ENCODE assay signal across 15 cellular contexts in the genomic region with DNA sequence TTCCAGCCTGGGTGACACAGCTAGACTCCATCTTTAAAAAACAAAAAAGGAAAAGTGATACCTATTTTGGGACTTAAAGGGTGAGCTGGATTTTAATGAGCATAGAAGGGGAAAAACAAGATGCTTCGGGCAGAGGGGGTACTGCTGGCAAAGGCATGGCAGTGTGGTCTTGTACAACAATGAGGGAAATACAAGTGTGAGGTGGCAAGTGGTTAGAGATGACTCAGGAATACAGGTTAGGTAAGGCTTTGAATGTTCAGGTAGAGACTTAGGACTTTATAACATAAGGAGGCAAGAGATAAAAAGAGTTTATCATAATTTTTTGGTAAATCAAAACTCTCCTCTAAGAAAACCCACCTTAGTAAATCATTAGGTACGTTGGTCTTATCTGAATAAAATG.
DNase-seq lines count a peak whose midpoint lies in the region; ATAC-seq and TF ChIP-seq lines count a peak whose summit lies in the region.
"Had no signal": no experiment of that assay in that cellular context is flagged by ENCODE, and none has a peak within 500 bp of the region (broad histone marks: within the 10 kb centered on the region; RNA-seq: fewer than 3 reads in every experiment).

No MANE protein-coding gene starts in this region.

- H3K4me3 ChIP-seq in GM23338 (no peak overlapping the region), neuronal stem cell (ENCODE audit: low read length in 2 of 2) (no peak overlapping the region)

- H3K27me3 ChIP-seq in GM23338 (ENCODE audit: insufficient read depth) (no peaks in the 10 kb centered on the region), foreskin keratinocyte (no peaks in the 10 kb centered on the region), neuronal stem cell (ENCODE audit: control insufficient read depth in 3 of 3, insufficient read depth in 3 of 3, low read depth in 1 of 3, low read length in 3 of 3) (no peaks in the 10 kb centered on the region)

- H3K27me3 Mint-ChIP-seq in GM23338 (ENCODE audit: insufficient read depth, low read depth, poor library complexity) (peaks cover 2% of the 10 kb centered on the region), WTC11 (ENCODE audit: low read depth) (no peaks in the 10 kb centered on the region)
- H3K27me3 Mint-ChIP-seq in activated T-helper 1 cell treated with anti-CD3 and anti-CD28 coated beads, Interleukin-12 subunit alpha, Interleukin-12 subunit beta, Interleukin-2, Interleukin-4 antibody, amounts not matched to agents 30 ng/mL and 10 ng/mL and 1 ng/mL, durations not matched to agents 14 hours and 24 hours and 36 hours (ENCODE audit: insufficient read depth) = no peaks in the 10 kb centered on the region
- H3K27me3 Mint-ChIP-seq: CD4-positive, alpha-beta memory T cell had no signal

- H3K27ac ChIP-seq in GM23338 (ENCODE audit: low read depth) (no peak overlapping the region), foreskin keratinocyte (no peak overlapping the region), neuronal stem cell (replicated peaks; ENCODE audit: low read length) (peak overlapping the region; percentile 38)
- H3K27ac ChIP-seq: C4-2B had no signal

- H3K9me3 Mint-ChIP-seq in GM23338 = no peaks in the 10 kb centered on the region
- H3K9me3 Mint-ChIP-seq in WTC11 = peaks cover 5% of the 10 kb centered on the region
- H3K9me3 Mint-ChIP-seq in activated T-helper 1 cell treated with anti-CD3 and anti-CD28 coated beads, Interleukin-12 subunit alpha, Interleukin-12 subunit beta, Interleukin-2, Interleukin-4 antibody, amounts not matched to agents 30 ng/mL and 10 ng/mL and 1 ng/mL, durations not matched to agents 14 hours and 24 hours and 36 hours = no peaks in the 10 kb centered on the region

- no peak overlapping the region for H4K8ac ChIP-seq in neuronal stem cell (ENCODE audit: low read depth, low read length)

- CTCF ChIA-PET in WTC11 (lab: Charles Lee) = no interaction called here

- H3K36me3 Mint-ChIP-seq in GM23338 (ENCODE audit: low read depth) (peaks cover 4% of the 10 kb centered on the region; the same call in 2 of the 3 replicates), WTC11 (peaks cover 6% of the 10 kb centered on the region)
- no peaks in the 10 kb centered on the region for H3K36me3 Mint-ChIP-seq in activated T-helper 1 cell treated with anti-CD3 and anti-CD28 coated beads, Interleukin-12 subunit alpha, Interleukin-12 subunit beta, Interleukin-2, Interleukin-4 antibody, amounts not matched to agents 30 ng/mL and 10 ng/mL and 1 ng/mL, durations not matched to agents 14 hours and 24 hours and 36 hours (ENCODE audit: low read depth)
- H3K36me3 Mint-ChIP-seq: CD4-positive, alpha-beta memory T cell had no signal

- no peak overlapping the region for H2BK12ac ChIP-seq in neuronal stem cell (ENCODE audit: low read length)

- peak overlapping the region; percentile 79 for H3K27ac Mint-ChIP-seq in GM23338
- H3K27ac Mint-ChIP-seq in WTC11 = 0 out of 2 replicates have a peak overlapping the region, but pooled peaks have one; percentile 22
- H3K27ac Mint-ChIP-seq in activated T-helper 1 cell treated with anti-CD3 and anti-CD28 coated beads, Interleukin-12 subunit alpha, Interleukin-12 subunit beta, Interleukin-2, Interleukin-4 antibody, amounts not matched to agents 30 ng/mL and 10 ng/mL and 1 ng/mL, durations not matched to agents 14 hours and 24 hours and 36 hours = no peak overlapping the region
- H3K27ac Mint-ChIP-seq: CD4-positive, alpha-beta memory T cell had no signal

- no peak overlapping the region for H3K23ac ChIP-seq in neuronal stem cell (ENCODE audit: low read depth, low read length, poor library complexity)

- H3F3A ChIP-seq in GM23338 (replicated peaks; ENCODE audit: low read depth) = no peaks in the 10 kb centered on the region

- H2BK15ac ChIP-seq in neuronal stem cell (ENCODE audit: low read length) = no peak overlapping the region

- H3K9ac ChIP-seq in neuronal stem cell (ENCODE audit: low read depth, low read length, poor library complexity) = no peak overlapping the region

- H3K4me1 ChIP-seq in GM23338 (ENCODE audit: insufficient read depth) (peaks cover 31% of the 10 kb centered on the region), foreskin keratinocyte (peaks cover 16% of the 10 kb centered on the region), neuronal stem cell (ENCODE audit: control insufficient read depth in 2 of 2, insufficient read depth in 1 of 2, low read depth in 1 of 2, low read length in 2 of 2) (peaks cover 5 to 20% of the 10 kb centered on the region in 2 donors)
- H3K4me1 ChIP-seq: BE2C had no signal

- H2BK5ac ChIP-seq in neuronal stem cell (ENCODE audit: low read length) = no peak overlapping the region

- H3K4me3 Mint-ChIP-seq in GM23338 = no peak overlapping the region
- H3K4me3 Mint-ChIP-seq in WTC11 = no peak overlapping the region
- no peak overlapping the region for H3K4me3 Mint-ChIP-seq in activated T-helper 1 cell treated with anti-CD3 and anti-CD28 coated beads, Interleukin-12 subunit alpha, Interleukin-12 subunit beta, Interleukin-2, Interleukin-4 antibody, amounts not matched to agents 30 ng/mL and 10 ng/mL and 1 ng/mL, durations not matched to agents 14 hours and 24 hours and 36 hours
- H3K4me3 Mint-ChIP-seq: CD4-positive, alpha-beta memory T cell had no signal

- H3K4me2 ChIP-seq in GM23338 (no peak overlapping the region), neuronal stem cell (ENCODE audit: insufficient read depth, low read length, poor library complexity, severe bottlenecking) (no peak overlapping the region)

- H3K36me3 ChIP-seq in GM23338 (ENCODE audit: insufficient read depth) = no peaks in the 10 kb centered on the region
- peaks cover 1 to 53% of the 10 kb centered on the region in 2 donors for H3K36me3 ChIP-seq in neuronal stem cell (replicated peaks in 1 of 2; ENCODE audit: control insufficient read depth in 2 of 2, insufficient read depth in 2 of 2, low read length in 2 of 2)
- H3K36me3 ChIP-seq: BE2C had no signal

- no peak overlapping the region for H4K91ac ChIP-seq in neuronal stem cell (ENCODE audit: low read depth, low read length, poor library complexity)

- ATAC-seq in GM23338 (no peak), WTC11 (no peak), foreskin keratinocyte (peak; percentile 66), HG03139 (IDR thresholded peaks at IDR 0.05; ENCODE audit: unreplicated experiment) (no peak)
- ATAC-seq: HCT116 had no signal

- no peak overlapping the region for H2BK120ac ChIP-seq in neuronal stem cell (ENCODE audit: low read depth, low read length)

- no peaks in the 10 kb centered on the region for H3K79me1 ChIP-seq in neuronal stem cell (ENCODE audit: low read depth, low read length)

- TF ChIP-seq CTCF in GM23338 (conservative IDR thresholded peaks at IDR 0.05; ENCODE audit: low read depth in 2 of 2) = no peak
- no peak for TF ChIP-seq CTCF in WTC11 (IDR thresholded peaks at IDR 0.05)
- TF ChIP-seq CTCF in foreskin keratinocyte (conservative IDR thresholded peaks at IDR 0.05) = no peak

- WGBS in neuronal stem cell (ENCODE audit: extremely low coverage in 2 of 2, insufficient read length in 2 of 2, insufficient replicate concordance in 1 of 2), 2 donors = no CpG with 5 or more reads among the region's 2 CpGs

- no peaks in the 10 kb centered on the region for H4K20me1 ChIP-seq in GM23338 (replicated peaks; ENCODE audit: insufficient read depth)

- intact Hi-C loops in activated T-helper 1 cell treated with anti-CD3 and anti-CD28 coated beads, Interleukin-12 subunit alpha, Interleukin-12 subunit beta, Interleukin-2, Interleukin-4 antibody, amounts not matched to agents 30 ng/mL and 10 ng/mL and 1 ng/mL, durations not matched to agents 14 hours and 24 hours and 36 hours (cut with micrococcal nuclease) = no loop called here

- H2AFZ ChIP-seq in GM23338 (no peak overlapping the region), neuronal stem cell (ENCODE audit: low read length) (no peak overlapping the region)

- H2AK5ac ChIP-seq in neuronal stem cell (ENCODE audit: low read depth, low read length) = no peak overlapping the region

- no peak overlapping the region for H3K14ac ChIP-seq in neuronal stem cell (ENCODE audit: low read length)

- no peaks in the 10 kb centered on the region for H3K79me2 ChIP-seq in GM23338 (replicated peaks; ENCODE audit: insufficient read depth)

- POLR2A ChIA-PET in WTC11 (lab: Charles Lee) = no interaction called here

- H3K4ac ChIP-seq in neuronal stem cell (ENCODE audit: low read length) = no peak overlapping the region

- H3K9me2 ChIP-seq in GM23338 (ENCODE audit: insufficient read depth) = 0 out of 2 replicates have a peak, but pooled peaks cover 4% of the 10 kb centered on the region

- H3K18ac ChIP-seq in neuronal stem cell (ENCODE audit: low read length) = no peak overlapping the region

- no peaks in the 10 kb centered on the region for H3K9me3 ChIP-seq in neuronal stem cell (replicated peaks in 1 of 2; ENCODE audit: control insufficient read depth in 2 of 2, insufficient read depth in 1 of 2, low read depth in 1 of 2, low read length in 2 of 2)
- H3K9me3 ChIP-seq: BE2C had no signal

- H3K4me1 Mint-ChIP-seq in GM23338 (peaks cover 30% of the 10 kb centered on the region; the same call in 2 of the 3 replicates), WTC11 (peaks cover 33% of the 10 kb centered on the region)
- no peaks in the 10 kb centered on the region for H3K4me1 Mint-ChIP-seq in activated T-helper 1 cell treated with anti-CD3 and anti-CD28 coated beads, Interleukin-12 subunit alpha, Interleukin-12 subunit beta, Interleukin-2, Interleukin-4 antibody, amounts not matched to agents 30 ng/mL and 10 ng/mL and 1 ng/mL, durations not matched to agents 14 hours and 24 hours and 36 hours (ENCODE audit: low read depth)
- H3K4me1 Mint-ChIP-seq: CD4-positive, alpha-beta memory T cell had no signal

- DNase-seq in GM23338 (ENCODE audit: low spot score) (no peak), WTC11 (ENCODE audit: low spot score) (no peak), foreskin keratinocyte (no peak), neuronal stem cell (ENCODE audit: low spot score) (no peak), Ammon's horn (ENCODE audit: low spot score) (no peak)
- DNase-seq in activated T-helper 1 cell treated with anti-CD3 and anti-CD28 coated beads, Interleukin-12 subunit alpha, Interleukin-12 subunit beta, Interleukin-2, Interleukin-4 antibody, amounts not matched to agents 30 ng/mL and 10 ng/mL and 1 ng/mL, durations not matched to agents 14 hours and 24 hours and 36 hours (ENCODE audit: low spot score) = no peak
- DNase-seq: BE2C; CD4-positive, alpha-beta memory T cell; DMS153; DND-41; GDM1; IMR-90 had no signal

TF ChIP-seq in GM23338, 12 proteins besides CTCF, POLR2A, EP300 and RAD21 (continues in another document):
- no peak for TF ChIP-seq JUNB (IDR thresholded peaks at IDR 0.05; ENCODE audit: unreplicated experiment)
